ENCODE assay signal across 1 cellular context in the genomic region with DNA sequence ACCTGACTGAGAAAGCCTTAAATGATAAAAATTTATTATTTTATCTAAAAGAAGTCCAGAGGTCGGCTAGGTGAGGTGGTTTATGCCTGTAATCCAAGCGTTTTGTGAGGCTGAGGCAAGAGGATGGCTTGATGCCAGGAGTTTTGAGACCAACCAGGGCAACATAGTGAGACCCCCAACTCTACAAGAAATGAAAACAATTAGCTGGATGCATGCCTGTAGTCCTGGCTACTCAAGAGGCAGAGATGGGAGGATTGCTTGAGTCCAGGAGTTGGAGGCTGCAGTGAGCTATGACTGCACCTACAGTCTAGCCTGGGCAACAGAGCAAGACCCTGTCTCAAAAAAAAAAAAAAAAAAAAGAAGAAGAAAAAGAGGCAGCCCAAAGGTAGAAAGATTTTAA.
TF ChIP-seq lines count a peak whose summit lies in the region.

No MANE protein-coding gene starts in this region.

TF ChIP-seq in HEK293, 187 proteins besides CTCF, POLR2A, EP300 and RAD21 (continued from another document):
- TF ChIP-seq, protein P1, sequence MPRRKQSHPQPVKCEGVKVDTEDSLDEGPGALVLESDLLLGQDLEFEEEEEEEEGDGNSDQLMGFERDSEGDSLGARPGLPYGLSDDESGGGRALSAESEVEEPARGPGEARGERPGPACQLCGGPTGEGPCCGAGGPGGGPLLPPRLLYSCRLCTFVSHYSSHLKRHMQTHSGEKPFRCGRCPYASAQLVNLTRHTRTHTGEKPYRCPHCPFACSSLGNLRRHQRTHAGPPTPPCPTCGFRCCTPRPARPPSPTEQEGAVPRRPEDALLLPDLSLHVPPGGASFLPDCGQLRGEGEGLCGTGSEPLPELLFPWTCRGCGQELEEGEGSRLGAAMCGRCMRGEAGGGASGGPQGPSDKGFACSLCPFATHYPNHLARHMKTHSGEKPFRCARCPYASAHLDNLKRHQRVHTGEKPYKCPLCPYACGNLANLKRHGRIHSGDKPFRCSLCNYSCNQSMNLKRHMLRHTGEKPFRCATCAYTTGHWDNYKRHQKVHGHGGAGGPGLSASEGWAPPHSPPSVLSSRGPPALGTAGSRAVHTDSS (tag by site-specific recombination; IDR thresholded peaks at IDR 0.05), result no peak
- TF ChIP-seq ZNF138 (tag by site-specific recombination; IDR thresholded peaks at IDR 0.05; ENCODE audit: borderline replicate concordance), result no peak
